In the genomic region with DNA sequence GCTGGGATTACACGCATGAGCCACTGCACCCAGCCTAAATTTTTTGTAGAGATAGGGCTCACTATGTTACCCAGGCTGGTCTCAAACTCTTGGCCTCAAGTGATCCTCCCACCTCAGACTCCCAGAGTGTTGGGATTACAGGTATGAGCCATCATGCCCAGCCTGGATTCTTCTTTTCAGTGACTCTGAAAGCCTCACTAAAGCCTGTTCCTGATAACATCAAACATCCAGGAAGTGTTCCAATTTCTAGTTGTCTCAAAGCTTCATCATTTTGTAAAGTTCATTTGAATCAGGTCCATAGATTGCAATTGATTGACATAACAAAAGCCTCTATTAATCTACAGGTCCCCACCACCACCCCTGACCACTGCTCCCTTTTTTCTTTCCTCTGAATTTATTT, we compare ENCODE assay signal across 16 cellular contexts.
"Had no signal": no experiment of that assay in that cellular context is flagged by ENCODE, and none has a peak within 500 bp of the region (broad histone marks: within the 10 kb centered on the region; RNA-seq: fewer than 3 reads in every experiment).

No MANE protein-coding gene starts in this region.

- H3K27me3 ChIP-seq: heart left ventricle, neural progenitor cell, sigmoid colon, testis, uterus had no signal

- H3K4me2 ChIP-seq: neural progenitor cell, smooth muscle cell had no signal

- ATAC-seq: activated CD4-positive, alpha-beta T cell treated with anti-CD3 and anti-CD28 coated beads for 36 hours; activated naive CD4-positive, alpha-beta T cell treated with anti-CD3 and anti-CD28 coated beads, Interleukin-2, amount 50 U/mL, for 72 hours; heart left ventricle had no signal

- H3K36me3 ChIP-seq: neural progenitor cell, uterus had no signal

- H3K9ac ChIP-seq: neural progenitor cell had no signal

- H3K4me1 ChIP-seq: neural progenitor cell, sigmoid colon, testis, uterus had no signal

- H2AFZ ChIP-seq: neural progenitor cell had no signal

- DNase-seq: activated CD4-positive, alpha-beta memory T cell treated with anti-CD3 and anti-CD28 coated beads, Interleukin-2, amount 10 ng/mL, durations not matched to agents 7 days and 5 days; activated CD4-positive, alpha-beta T cell treated with anti-CD3 and anti-CD28 coated beads for 36 hours; activated T-cell treated with anti-CD3 and anti-CD28 coated beads, Interleukin-2, amount 50 U/mL, for 1 hour; aorta; effector CD4-positive, alpha-beta T cell; heart left ventricle; left colon; mesenchymal stem cell; sigmoid colon; stimulated activated CD4-positive, alpha-beta T cell treated with anti-CD3 and anti-CD28 coated beads, Interleukin-15, amount 100 ng/mL, for 24 hours; stimulated activated naive CD4-positive, alpha-beta T cell; testis; uterus had no signal

- H3K27ac ChIP-seq: heart left ventricle, neural progenitor cell, sigmoid colon, testis, uterus had no signal

- H3K9me3 ChIP-seq: heart left ventricle, sigmoid colon, testis, uterus had no signal

- H3K4me3 ChIP-seq: heart left ventricle, neural progenitor cell, sigmoid colon, smooth muscle cell, testis, uterus had no signal
